ENCODE assay signal across 2 cellular contexts in genomic region chr1:35597870-35598269, GRCh38.
TF ChIP-seq lines count a peak whose summit lies in the region.

No MANE protein-coding gene starts in this region.

TF ChIP-seq in HepG2, 621 proteins besides CTCF, POLR2A, EP300 and RAD21:
- TF ChIP-seq RBM22 (optimal IDR thresholded peaks at IDR 0.05; ENCODE audit: low read length): peak; percentile 74
- TF ChIP-seq POLR2G (IDR thresholded peaks at IDR 0.05; ENCODE audit: low read depth, low read length): 0 out of 2 replicates have a peak, but pooled peaks have one; percentile 23
- TF ChIP-seq TOE1 (CRISPR knock-in tag; IDR thresholded peaks at IDR 0.05): no peak
TF ChIP-seq in HepG2: peak in this region for 2.

TF ChIP-seq in WTC11, 78 proteins besides CTCF, POLR2A, EP300 and RAD21:
- TF ChIP-seq ERG (CRISPR knock-in tag; IDR thresholded peaks at IDR 0.05) (no peak), KAT7 (CRISPR knock-in tag; IDR thresholded peaks at IDR 0.05; ENCODE audit: borderline replicate concordance) (no peak), ZNF425 (CRISPR knock-in tag; conservative IDR thresholded peaks at IDR 0.05) (no peak), ZNF263 (CRISPR knock-in tag; IDR thresholded peaks at IDR 0.05; ENCODE audit: low read depth) (no peak), ZMAT4 (CRISPR knock-in tag; IDR thresholded peaks at IDR 0.05) (no peak), ESRRA (CRISPR knock-in tag; IDR thresholded peaks at IDR 0.05; ENCODE audit: borderline replicate concordance) (no peak), FOXJ3 (CRISPR knock-in tag; IDR thresholded peaks at IDR 0.05; ENCODE audit: borderline replicate concordance) (no peak), E2F1 (CRISPR knock-in tag; IDR thresholded peaks at IDR 0.05) (no peak), GABPB1 (CRISPR knock-in tag; IDR thresholded peaks at IDR 0.05) (no peak), ELF4 (CRISPR knock-in tag; IDR thresholded peaks at IDR 0.05; ENCODE audit: low read depth) (no peak), AFF4 (CRISPR knock-in tag; IDR thresholded peaks at IDR 0.05; ENCODE audit: borderline replicate concordance) (no peak), ZNF121 (CRISPR knock-in tag; IDR thresholded peaks at IDR 0.05) (no peak), TEAD1 (CRISPR knock-in tag; IDR thresholded peaks at IDR 0.05) (no peak), MXD4 (CRISPR knock-in tag; IDR thresholded peaks at IDR 0.05; ENCODE audit: borderline replicate concordance) (no peak), TEAD4 (CRISPR knock-in tag; IDR thresholded peaks at IDR 0.05) (no peak), GRHL2 (CRISPR knock-in tag; IDR thresholded peaks at IDR 0.05; ENCODE audit: insufficient replicate concordance, severe bottlenecking) (no peak), NR1H2 (CRISPR knock-in tag; IDR thresholded peaks at IDR 0.05) (no peak), CBFB (CRISPR knock-in tag; IDR thresholded peaks at IDR 0.05; ENCODE audit: low read depth) (no peak)
TF ChIP-seq in WTC11: peak in this region for 0.
